ENCODE assay signal across 1 cellular context in the genomic region with DNA sequence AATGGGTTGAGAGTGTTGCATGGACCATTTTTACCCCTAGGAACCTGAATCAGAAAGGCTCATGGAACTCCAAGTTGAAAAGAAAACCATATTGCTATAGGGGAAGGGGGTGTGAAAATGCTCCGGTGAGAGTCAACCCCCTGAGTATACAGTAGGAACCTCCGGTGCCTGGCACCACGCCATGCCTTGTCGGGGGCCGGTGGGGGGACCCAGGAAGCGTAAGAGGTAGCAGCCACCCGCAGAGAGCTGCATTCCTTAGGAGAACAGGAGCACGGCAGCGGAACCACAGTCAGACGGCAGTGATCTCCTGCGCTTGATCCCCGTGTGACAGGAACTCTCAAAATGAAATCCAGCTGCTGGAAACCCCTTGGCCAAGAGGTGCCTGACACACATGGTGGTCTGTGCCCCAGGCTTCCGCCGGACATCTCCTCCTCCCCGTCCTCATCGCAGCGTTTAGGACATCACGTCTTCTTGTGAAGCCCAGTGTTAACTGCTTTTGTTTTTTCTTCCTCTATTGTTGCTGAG.
TF ChIP-seq lines count a peak whose summit lies in the region.

No MANE protein-coding gene starts in this region.

TF ChIP-seq in SK-N-SH, 30 proteins besides CTCF, POLR2A, EP300 and RAD21 (continued from another document):
- TF ChIP-seq POLR2AphosphoS5 (IDR thresholded peaks at IDR 0.05; ENCODE audit: low read depth, low read length) = no peak
TF ChIP-seq in SK-N-SH: peak in this region for 0.
